8 cellular contexts compared by ENCODE assay signal in the genomic region with DNA sequence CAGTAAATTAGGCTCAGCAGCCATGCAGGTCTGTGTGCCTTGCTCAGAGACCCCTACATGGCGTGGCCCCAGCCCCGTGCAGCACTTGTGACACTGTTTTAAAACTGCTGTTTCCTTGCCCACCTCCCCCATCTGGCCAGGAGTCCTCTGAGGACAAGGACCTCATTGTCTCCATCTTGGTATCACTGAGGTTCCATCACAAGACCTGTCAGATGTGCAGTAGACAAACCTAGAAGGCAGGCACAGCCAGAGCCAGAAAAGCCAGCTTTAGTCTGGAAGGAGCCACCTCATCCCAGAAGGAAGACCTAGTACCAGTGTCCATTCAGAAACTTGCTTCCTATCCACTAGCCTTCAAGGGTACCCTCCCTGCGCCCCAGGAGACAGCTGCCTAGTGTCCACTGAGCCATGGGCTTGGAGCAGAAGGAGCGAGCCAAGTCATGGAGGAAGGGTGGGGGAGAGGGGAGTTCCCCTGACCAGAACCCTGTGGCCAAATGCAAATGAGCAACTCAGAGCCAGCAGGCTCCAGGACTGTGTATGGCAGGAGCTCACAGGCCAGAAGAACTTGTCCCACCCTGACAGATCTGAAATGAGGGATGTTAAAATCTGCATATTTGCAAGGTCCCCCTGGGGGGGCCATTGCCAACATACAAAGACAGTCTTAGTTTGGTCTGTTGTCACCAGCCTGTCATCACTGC.
A peak's percentile ranks its signal among the peaks of the same experiment; 100 is the strongest.
DNase-seq lines count a peak whose midpoint lies in the region; ATAC-seq and TF ChIP-seq lines count a peak whose summit lies in the region.

No MANE protein-coding gene starts in this region.

- ATAC-seq in GM21367 (IDR thresholded peaks at IDR 0.05; ENCODE audit: unreplicated experiment) (peak; percentile 71), HG03432 (IDR thresholded peaks at IDR 0.05; ENCODE audit: unreplicated experiment) (peak; percentile 71)

- no peak overlapping the region for H3K27ac ChIP-seq in WERI-Rb-1

- no peak for TF ChIP-seq CTCF in WERI-Rb-1 (IDR thresholded peaks at IDR 0.05; ENCODE audit: low read depth, low read length)

- no peaks in the 10 kb centered on the region for H3K9me3 ChIP-seq in WERI-Rb-1 (ENCODE audit: severe bottlenecking)

- no peak overlapping the region for H3K4me3 ChIP-seq in WERI-Rb-1 (ENCODE audit: low read depth, low read length)

- DNase-seq in COLO829 (ENCODE audit: low spot score) (peak; percentile 49), glomerular visceral epithelial cell (ENCODE audit: extremely low spot score) (peak; percentile 59), WERI-Rb-1 (no peak), medulla oblongata (ENCODE audit: extremely low spot score) (no peak), NOMO-1 (lab: John Stamatoyannopoulos, UW; ENCODE audit: unreplicated experiment in 2 of 2) (no peak)
- DNase-seq in stimulated activated naive CD4-positive, alpha-beta T cell (lab: John Stamatoyannopoulos, UW), result no peak

- H3K27me3 ChIP-seq in WERI-Rb-1 (ENCODE audit: insufficient read depth, low read depth, severe bottlenecking), result no peaks in the 10 kb centered on the region

- H3K36me3 ChIP-seq in WERI-Rb-1, result no peaks in the 10 kb centered on the region

Comparison
In these comparisons a context has a peak if more than half of its experiments do, and no peak if none do; other contexts are left out.
1. DNase-seq: peak in COLO829 (single experiment) and glomerular visceral epithelial cell (single experiment); none in WERI-Rb-1 (single experiment), stimulated activated naive CD4-positive, alpha-beta T cell (0 of 6), medulla oblongata (single experiment) and NOMO-1 (0 of 2).